In genomic region chrX:9501362-9501761, GRCh38 we compare ENCODE assay signal across 22 cellular contexts.
"Had no signal": no experiment of that assay in that cellular context is flagged by ENCODE, and none has a peak within 500 bp of the region (broad histone marks: within the 10 kb centered on the region; RNA-seq: fewer than 3 reads in every experiment).

No MANE protein-coding gene starts in this region.

- H3K4me3 ChIP-seq: coronary artery, heart right ventricle, pancreas, skin epidermis, stomach, suprapubic skin, tibial nerve had no signal

- DNase-seq: activated CD4-positive, alpha-beta T cell treated with anti-CD3 and anti-CD28 coated beads, Interleukin-2, amount 10 ng/mL, durations not matched to agents 7 days and 5 days; activated CD8-positive, alpha-beta memory T cell treated with anti-CD3 and anti-CD28 coated beads, Interleukin-2, amount 10 ng/mL, durations not matched to agents 7 days and 5 days; activated CD8-positive, alpha-beta T cell treated with anti-CD3 and anti-CD28 coated beads for 36 hours; activated effector memory CD4-positive, alpha-beta T cell treated with anti-CD3 and anti-CD28 coated beads, Interleukin-2, amount 50 U/mL, for 16 hours; activated naive CD4-positive, alpha-beta T cell treated with anti-CD3 and anti-CD28 coated beads, Interleukin-2, amount 10 ng/mL, durations not matched to agents 7 days and 5 days; activated T-cell treated with anti-CD3 and anti-CD28 coated beads for 4 hours; heart right ventricle; kidney glomerular epithelial cell; left ventricle myocardium superior; pancreas; right cardiac atrium; stimulated activated CD4-positive, alpha-beta T cell treated with anti-CD3 and anti-CD28 coated beads, Interleukin-2, amount 100 ng/mL, for 24 hours; stomach; T-helper 17 cell had no signal

- H3K4me1 ChIP-seq: heart right ventricle, pancreas, stomach, suprapubic skin, tibial nerve had no signal

- H3K9me3 ChIP-seq: heart right ventricle, pancreas, stomach, suprapubic skin, tibial nerve had no signal

- H3K36me3 ChIP-seq: pancreas had no signal

- H3K27ac ChIP-seq: coronary artery, epithelial cell of prostate, heart right ventricle, pancreas, skin epidermis, stomach, suprapubic skin, tibial nerve had no signal

- H3K27me3 ChIP-seq: pancreas, stomach, suprapubic skin, tibial nerve had no signal

- ATAC-seq: activated CD4-positive, CD25-positive, alpha-beta regulatory T cell treated with anti-CD3 and anti-CD28 coated beads, Interleukin-2, amount 50 U/mL, for 24 hours; activated CD8-positive, alpha-beta memory T cell treated with anti-CD3 and anti-CD28 coated beads, Interleukin-2, amount 10 ng/mL, durations not matched to agents 7 days and 5 days; activated CD8-positive, alpha-beta T cell treated with anti-CD3 and anti-CD28 coated beads for 36 hours; heart right ventricle; left ventricle myocardium superior; pancreas; right cardiac atrium; stimulated activated effector memory CD8-positive, alpha-beta T cell treated with anti-CD3 and anti-CD28 coated beads, Interleukin-12 subunit alpha, Interleukin-12 subunit beta, amount 100 ng/mL, for 72 hours; T-helper 17 cell had no signal

- FAIRE-seq: pancreas, urothelium cell line had no signal
